In genomic region chr21:42459583-42460215, GRCh38 we compare ENCODE assay signal across 21 cellular contexts. TPM values are rescaled to one million over a fixed set of nuclear protein-coding genes. Genes with fewer than 3 reads are reported as not detected.
A peak's percentile ranks its signal among the peaks of the same experiment; 100 is the strongest.
DNase-seq lines count a peak whose midpoint lies in the region; ATAC-seq and TF ChIP-seq lines count a peak whose summit lies in the region.
"Had no signal": no experiment of that assay in that cellular context is flagged by ENCODE, and none has a peak within 500 bp of the region (broad histone marks: within the 10 kb centered on the region; RNA-seq: fewer than 3 reads in every experiment).

No MANE protein-coding gene starts in this region.

- peaks cover 52% of the 10 kb centered on the region for H3K4me1 ChIP-seq in KMS-11 (ENCODE audit: low read depth, poor library complexity, severe bottlenecking)
- peaks cover 20% of the 10 kb centered on the region for H3K4me1 ChIP-seq in effector memory CD4-positive, alpha-beta T cell (ENCODE audit: control insufficient read depth, insufficient read depth, low read length, poor library complexity, severe bottlenecking)
- H3K4me1 ChIP-seq in smooth muscle cell (ENCODE audit: low read depth): peaks cover 8% of the 10 kb centered on the region
- H3K4me1 ChIP-seq in H9 (ENCODE audit: insufficient read depth, low read length): no peaks in the 10 kb centered on the region; the same call in 1 of the 2 replicates
- H3K4me1 ChIP-seq in neuronal stem cell (ENCODE audit: control insufficient read depth in 2 of 2, insufficient read depth in 1 of 2, low read depth in 1 of 2, low read length in 2 of 2): peaks cover 0 to 5% of the 10 kb centered on the region in 2 donors

- H3K9ac ChIP-seq in KMS-11 (peak overlapping the region; percentile 23; the same call in 1 of the 2 replicates), smooth muscle cell (ENCODE audit: low read depth) (no peak overlapping the region), H9 (ENCODE audit: extremely low read depth, insufficient read length, low read length) (no peak overlapping the region), neuronal stem cell (ENCODE audit: low read depth, low read length, poor library complexity) (no peak overlapping the region)

- H3K9me3 ChIP-seq in effector memory CD4-positive, alpha-beta T cell (ENCODE audit: control insufficient read depth, low read length): no peaks in the 10 kb centered on the region
- H3K9me3 ChIP-seq in smooth muscle cell (replicated peaks; ENCODE audit: low read depth): no peaks in the 10 kb centered on the region
- H3K9me3 ChIP-seq in H9 (ENCODE audit: control insufficient read depth, low read depth, low read length): no peaks in the 10 kb centered on the region
- peaks cover 0 to 1% of the 10 kb centered on the region in 2 donors for H3K9me3 ChIP-seq in neuronal stem cell (replicated peaks in 1 of 2; ENCODE audit: control insufficient read depth in 2 of 2, insufficient read depth in 1 of 2, low read depth in 1 of 2, low read length in 2 of 2)
- H3K9me3 ChIP-seq: body of pancreas, Caco-2, lower lobe of right lung had no signal

- H3K23me2 ChIP-seq in H9 (ENCODE audit: insufficient read length, low read depth, low read length, poor library complexity, severe bottlenecking): no peaks in the 10 kb centered on the region

- peaks cover 37% of the 10 kb centered on the region for H3K4me1 Mint-ChIP-seq in activated CD8-positive, alpha-beta memory T cell treated with anti-CD3 and anti-CD28 coated beads, Interleukin-2, amount 10 ng/mL, durations not matched to agents 7 days and 5 days
- H3K4me1 Mint-ChIP-seq in H9: peaks cover 47 to 54% of the 10 kb centered on the region in 2 experiments

- H4K91ac ChIP-seq in H9 (ENCODE audit: insufficient read length, low read depth, low read length): no peak overlapping the region
- no peak overlapping the region for H4K91ac ChIP-seq in neuronal stem cell (ENCODE audit: low read depth, low read length, poor library complexity)

- H3T11ph ChIP-seq in H9 (ENCODE audit: low read length): no peak overlapping the region

- no peak overlapping the region for H4K5ac ChIP-seq in H9 (ENCODE audit: insufficient read length, low read depth, low read length)

- H2AK5ac ChIP-seq in H9 (ENCODE audit: insufficient read length, low read length) (no peak overlapping the region), neuronal stem cell (ENCODE audit: low read depth, low read length) (no peak overlapping the region)

- no peak for TF ChIP-seq CTCF in KMS-11 (conservative IDR thresholded peaks at IDR 0.05; ENCODE audit: low read depth, low read length)
- no peak for TF ChIP-seq CTCF in smooth muscle cell (IDR thresholded peaks at IDR 0.05; ENCODE audit: borderline replicate concordance, insufficient read depth, poor library complexity, severe bottlenecking)
- TF ChIP-seq CTCF in H9 (conservative IDR thresholded peaks at IDR 0.05): no peak

- no peaks in the 10 kb centered on the region for H3K36me3 Mint-ChIP-seq in activated CD8-positive, alpha-beta memory T cell treated with anti-CD3 and anti-CD28 coated beads, Interleukin-2, amount 10 ng/mL, durations not matched to agents 7 days and 5 days
- peaks cover 0 to 2% (median 0%) of the 10 kb centered on the region in 3 experiments; a peak in 2 of 7 replicates for H3K36me3 Mint-ChIP-seq in H9 (ENCODE audit: insufficient read depth in 1 of 3, low read depth in 3 of 3)

- H3K4ac ChIP-seq in H9 (ENCODE audit: low read depth, low read length) (no peak overlapping the region), neuronal stem cell (ENCODE audit: low read length) (no peak overlapping the region)

- H3K14ac ChIP-seq in H9 (ENCODE audit: insufficient read depth, low read length): no peak overlapping the region
- no peak overlapping the region for H3K14ac ChIP-seq in neuronal stem cell (ENCODE audit: low read length)

- no peak overlapping the region for H3K27ac ChIP-seq in KMS-11
- H3K27ac ChIP-seq in effector memory CD4-positive, alpha-beta T cell (ENCODE audit: insufficient read depth, low read length, poor library complexity, severe bottlenecking): peak overlapping the region; percentile 53
- H3K27ac ChIP-seq in smooth muscle cell (ENCODE audit: low read depth): peak overlapping the region; percentile 55
- no peak overlapping the region for H3K27ac ChIP-seq in H9 (ENCODE audit: insufficient read length, low read depth, low read length)
- H3K27ac ChIP-seq in neuronal stem cell (replicated peaks; ENCODE audit: low read length): no peak overlapping the region
- H3K27ac ChIP-seq: lower lobe of right lung had no signal

- H3K9me3 Mint-ChIP-seq in activated CD8-positive, alpha-beta memory T cell treated with anti-CD3 and anti-CD28 coated beads, Interleukin-2, amount 10 ng/mL, durations not matched to agents 7 days and 5 days (ENCODE audit: low read depth): no peaks in the 10 kb centered on the region
- H3K9me3 Mint-ChIP-seq in H9: peaks cover 6 to 8% of the 10 kb centered on the region in 2 experiments; a peak in 4 of 5 replicates

- CTCF ChIA-PET in activated CD8-positive, alpha-beta memory T cell treated with anti-CD3 and anti-CD28 coated beads, Interleukin-2, amount 10 ng/mL, durations not matched to agents 7 days and 5 days (lab: Charles Lee): interaction anchor here (0.9 to 2.0 kb wide), 4 partner anchors 7 to 124 kb away, joined by 3 to 4 read pairs (median 4); no protein-coding TSS in a partner anchor

- H2BK15ac ChIP-seq in H9 (ENCODE audit: low read depth, low read length) (no peak overlapping the region), neuronal stem cell (ENCODE audit: low read length) (no peak overlapping the region)

- H2BK20ac ChIP-seq in H9 (ENCODE audit: low read depth, low read length, poor library complexity, severe bottlenecking): no peak overlapping the region

- no peak for ATAC-seq in activated CD8-positive, alpha-beta memory T cell treated with anti-CD3 and anti-CD28 coated beads, Interleukin-2, amount 10 ng/mL, durations not matched to agents 7 days and 5 days
- ATAC-seq in GM21576 (IDR thresholded peaks at IDR 0.05; ENCODE audit: unreplicated experiment): no peak
- ATAC-seq: body of pancreas had no signal

- H3K36me3 ChIP-seq in KMS-11 (ENCODE audit: insufficient read depth) (no peaks in the 10 kb centered on the region), smooth muscle cell (ENCODE audit: low read depth) (no peaks in the 10 kb centered on the region), neuronal stem cell (replicated peaks in 1 of 2; ENCODE audit: control insufficient read depth in 2 of 2, insufficient read depth in 2 of 2, low read length in 2 of 2) (no peaks in the 10 kb centered on the region)
- no peaks in the 10 kb centered on the region for H3K36me3 ChIP-seq in effector memory CD4-positive, alpha-beta T cell (ENCODE audit: control insufficient read depth, insufficient read depth, low read length)
- H3K36me3 ChIP-seq: lower lobe of right lung had no signal

- H2AFZ ChIP-seq in KMS-11 (ENCODE audit: low read depth) (no peak overlapping the region), smooth muscle cell (ENCODE audit: low read depth) (no peak overlapping the region), H9 (ENCODE audit: low read length) (no peak overlapping the region), neuronal stem cell (ENCODE audit: low read length) (no peak overlapping the region)

- H3K27ac Mint-ChIP-seq in activated CD8-positive, alpha-beta memory T cell treated with anti-CD3 and anti-CD28 coated beads, Interleukin-2, amount 10 ng/mL, durations not matched to agents 7 days and 5 days: no peak overlapping the region
- no peak overlapping the region; a peak in 1 of 7 replicates for H3K27ac Mint-ChIP-seq in H9

- H2BK5ac ChIP-seq in H9 (ENCODE audit: insufficient read length, low read length) (no peak overlapping the region), neuronal stem cell (ENCODE audit: low read length) (no peak overlapping the region)

- DNase-seq in activated CD8-positive, alpha-beta memory T cell treated with anti-CD3 and anti-CD28 coated beads, Interleukin-2, amount 50 U/mL, for 48 hours: peak; percentile 43
- DNase-seq in activated CD8-positive, alpha-beta memory T cell treated with anti-CD3 and anti-CD28 coated beads, Interleukin-2, amount 10 ng/mL, durations not matched to agents 7 days and 5 days: no peak
- no peak for DNase-seq in effector memory CD4-positive, alpha-beta T cell
- no peak for DNase-seq in smooth muscle cell (lab: John Stamatoyannopoulos, UW; ENCODE audit: unreplicated experiment)
- no peak for DNase-seq in H9
- DNase-seq in neuronal stem cell (ENCODE audit: low spot score): no peak
- DNase-seq: ACHN; activated CD4-positive, alpha-beta T cell treated with anti-CD3 and anti-CD28 coated beads, Interleukin-2, amount 50 U/mL, for 4 hours; activated naive CD4-positive, alpha-beta T cell treated with Interleukin-2 at 50 U/mL for 16 hours; dermis blood vessel endothelial cell; lower lobe of right lung; NCI-H1092 treated with DMSO at 0.1 percent for 48 hours; NCI-H2227 treated with DMSO at 0.1 percent for 48 hours; occipital lobe; stimulated activated naive CD4-positive, alpha-beta T cell treated with Interleukin-2 at 50 U/mL for 16 hours; T1000 had no signal

- peaks cover 15% of the 10 kb centered on the region for H3F3A ChIP-seq in smooth muscle cell (ENCODE audit: low read depth)

- 89% methylated on average over 10 of the region's 10 CpGs for WGBS in smooth muscle cell (ENCODE audit: low lambda C conversion rate)
- no CpG with 5 or more reads among the region's 10 CpGs for WGBS in H9 (ENCODE audit: extremely low coverage, insufficient read length, low lambda C conversion rate)
- WGBS in neuronal stem cell (ENCODE audit: extremely low coverage in 2 of 2, insufficient read length in 2 of 2, insufficient replicate concordance in 1 of 2), 2 donors: no CpG with 5 or more reads among the region's 10 CpGs

- H3K4me2 ChIP-seq in KMS-11 (peak overlapping the region; percentile 49; the same call in 1 of the 2 replicates), smooth muscle cell (no peak overlapping the region), H9 (ENCODE audit: insufficient read depth, insufficient read length, low read length) (no peak overlapping the region), neuronal stem cell (ENCODE audit: insufficient read depth, low read length, poor library complexity, severe bottlenecking) (no peak overlapping the region)

- H3K27me3 ChIP-seq in KMS-11 (ENCODE audit: insufficient read depth, low read depth) (no peaks in the 10 kb centered on the region; the same call in 1 of the 2 replicates), smooth muscle cell (ENCODE audit: low read depth) (no peaks in the 10 kb centered on the region), H9 (ENCODE audit: insufficient read depth, low read length) (no peaks in the 10 kb centered on the region), neuronal stem cell (ENCODE audit: control insufficient read depth in 3 of 3, insufficient read depth in 3 of 3, low read depth in 1 of 3, low read length in 3 of 3) (peaks cover 0 to 3% (median 0%) of the 10 kb centered on the region in 3 experiments)
- no peaks in the 10 kb centered on the region for H3K27me3 ChIP-seq in effector memory CD4-positive, alpha-beta T cell (replicated peaks; ENCODE audit: control insufficient read depth, insufficient read depth, low read length, poor library complexity, severe bottlenecking)
- H3K27me3 ChIP-seq: body of pancreas had no signal

- no peak overlapping the region for H3K18ac ChIP-seq in H9 (ENCODE audit: insufficient read length, low read depth, low read length)
- H3K18ac ChIP-seq in neuronal stem cell (ENCODE audit: low read length): no peak overlapping the region

- H3K4me3 ChIP-seq in KMS-11 (IDR thresholded peaks at IDR 0.05; ENCODE audit: insufficient read depth, low read depth, low read length) (no peak overlapping the region), smooth muscle cell (no peak overlapping the region), neuronal stem cell (ENCODE audit: low read length in 2 of 2) (no peak overlapping the region)
- no peak overlapping the region for H3K4me3 ChIP-seq in effector memory CD4-positive, alpha-beta T cell (ENCODE audit: insufficient read depth, low read depth, low read length, poor library complexity, severe bottlenecking)
- H3K4me3 ChIP-seq: body of pancreas, lower lobe of right lung had no signal

- no peaks in the 10 kb centered on the region for H3K79me1 ChIP-seq in H9 (ENCODE audit: insufficient read depth, low read depth, low read length, poor library complexity, severe bottlenecking)
- no peaks in the 10 kb centered on the region for H3K79me1 ChIP-seq in neuronal stem cell (ENCODE audit: low read depth, low read length)

- H4K8ac ChIP-seq in H9 (replicated peaks; ENCODE audit: insufficient read length, low read depth, low read length) (no peak overlapping the region), neuronal stem cell (ENCODE audit: low read depth, low read length) (no peak overlapping the region)

- H3K27me3 Mint-ChIP-seq in activated CD8-positive, alpha-beta memory T cell treated with anti-CD3 and anti-CD28 coated beads, Interleukin-2, amount 10 ng/mL, durations not matched to agents 7 days and 5 days: no peaks in the 10 kb centered on the region
- peaks cover 11% of the 10 kb centered on the region for H3K27me3 Mint-ChIP-seq in H9 (ENCODE audit: low read depth)

- H2BK12ac ChIP-seq in H9 (ENCODE audit: insufficient read length, low read depth, low read length): no peak overlapping the region
- no peak overlapping the region for H2BK12ac ChIP-seq in neuronal stem cell (ENCODE audit: low read length)

- H4K20me1 ChIP-seq in KMS-11 (ENCODE audit: insufficient read depth) (no peaks in the 10 kb centered on the region), smooth muscle cell (ENCODE audit: low read depth) (no peaks in the 10 kb centered on the region), H9 (ENCODE audit: control insufficient read depth, insufficient read depth, insufficient read length) (no peaks in the 10 kb centered on the region)

- H3K79me2 ChIP-seq in KMS-11 (ENCODE audit: insufficient read depth, low read depth) (no peaks in the 10 kb centered on the region), smooth muscle cell (ENCODE audit: low read depth) (no peaks in the 10 kb centered on the region), H9 (ENCODE audit: insufficient read depth, low read length) (no peaks in the 10 kb centered on the region)

- no peak overlapping the region for H3K23ac ChIP-seq in H9 (ENCODE audit: insufficient read length, low read depth, low read length)
- no peak overlapping the region for H3K23ac ChIP-seq in neuronal stem cell (ENCODE audit: low read depth, low read length, poor library complexity)

- H2BK120ac ChIP-seq in H9 (ENCODE audit: low read depth, low read length, poor library complexity, severe bottlenecking): no peak overlapping the region
- no peak overlapping the region for H2BK120ac ChIP-seq in neuronal stem cell (ENCODE audit: low read depth, low read length)

- no peak overlapping the region for H3K4me3 Mint-ChIP-seq in activated CD8-positive, alpha-beta memory T cell treated with anti-CD3 and anti-CD28 coated beads, Interleukin-2, amount 10 ng/mL, durations not matched to agents 7 days and 5 days
- no peak overlapping the region for H3K4me3 Mint-ChIP-seq in H9

- H3K56ac ChIP-seq in H9 (ENCODE audit: insufficient read length, low read depth, low read length): no peak overlapping the region

RNA-seq across cellular contexts. Expression of gene RSPH1, which starts 36.3 kb away (rescaled TPM):
- total RNA-seq in activated CD8-positive, alpha-beta memory T cell treated with anti-CD3 and anti-CD28 coated beads, Interleukin-2, amount 10 ng/mL, durations not matched to agents 7 days and 5 days: not detected
- total RNA-seq in smooth muscle cell: 0.13 TPM in 1 of 2 replicates, not detected in the other
- 0.16 TPM in 1 of 2 replicates, not detected in the other for polyA plus RNA-seq in smooth muscle cell
- total RNA-seq in H9 (2021): 0.31 TPM in 1 of 2 replicates, not detected in the other
- polyA plus RNA-seq in neuronal stem cell (2013, experiment 1 of 2): 0.82 TPM
- polyA plus RNA-seq in neuronal stem cell (2013, experiment 2 of 2): 0.89 TPM
- total RNA-seq: dermis blood vessel endothelial cell, skeletal muscle tissue had no signal

RNA-seq across cellular contexts. Expression of gene SLC37A1, which starts 54.0 kb away (rescaled TPM):
- 10 to 100 TPM; 14.0 to 14.8 TPM for total RNA-seq in activated CD8-positive, alpha-beta memory T cell treated with anti-CD3 and anti-CD28 coated beads, Interleukin-2, amount 10 ng/mL, durations not matched to agents 7 days and 5 days
- total RNA-seq in smooth muscle cell (18.0 and 19.4 TPM in 2 replicates), H9 (2021) (34.8 and 37.7 TPM in 2 replicates)
- polyA plus RNA-seq in smooth muscle cell: 14.6 and 15.0 TPM in 2 replicates
- polyA plus RNA-seq in neuronal stem cell (2013, experiment 1 of 2): 9.1 TPM
- 8.5 TPM for polyA plus RNA-seq in neuronal stem cell (2013, experiment 2 of 2)

RNA-seq across cellular contexts. Expression of gene UBASH3A, which starts 56.0 kb away (rescaled TPM):
- 10 to 100 TPM; 75.3 to 89.5 TPM for total RNA-seq in activated CD8-positive, alpha-beta memory T cell treated with anti-CD3 and anti-CD28 coated beads, Interleukin-2, amount 10 ng/mL, durations not matched to agents 7 days and 5 days
- total RNA-seq in smooth muscle cell (not detected in 2 replicates), H9 (2021) (not detected in 2 replicates)
- 0.22 TPM in 1 of 2 replicates, not detected in the other for polyA plus RNA-seq in smooth muscle cell
- polyA plus RNA-seq in neuronal stem cell (2013, experiment 1 of 2): not detected
- not detected for polyA plus RNA-seq in neuronal stem cell (2013, experiment 2 of 2)
- total RNA-seq: Caco-2, dermis blood vessel endothelial cell, occipital lobe had no signal

Comparison
In these comparisons a context has a peak if more than half of its experiments do, and no peak if none do; other contexts are left out.
1. H3K27ac ChIP-seq: peak in effector memory CD4-positive, alpha-beta T cell (single experiment) and smooth muscle cell (single experiment); none in KMS-11 (single experiment), H9 (single experiment) and neuronal stem cell (single experiment).
2. RNA of gene UBASH3A, which starts 56.0 kb away (total RNA-seq): 75.3 to 89.5 TPM in activated CD8-positive, alpha-beta memory T cell treated with anti-CD3 and anti-CD28 coated beads, Interleukin-2, amount 10 ng/mL, durations not matched to agents 7 days and 5 days; not detected in smooth muscle cell and not detected in H9; every median in the first group is over 10 times any median in the second.